In genomic region chr19:13976446-13976845, GRCh38 we compare ENCODE assay signal across 1 cellular context.
TF ChIP-seq lines count a peak whose summit lies in the region.

No MANE protein-coding gene starts in this region.

TF ChIP-seq in H1, 55 proteins besides CTCF, POLR2A, EP300 and RAD21:
- TF ChIP-seq KDM4A (IDR thresholded peaks at IDR 0.05; ENCODE audit: low read depth, low read length, severe bottlenecking) (no peak), JUN (IDR thresholded peaks at IDR 0.05; ENCODE audit: low read depth, low read length) (no peak), BRCA1 (IDR thresholded peaks at IDR 0.05; ENCODE audit: low read depth, low read length) (no peak), E2F6 (IDR thresholded peaks at IDR 0.05) (no peak), CBX8 (IDR thresholded peaks at IDR 0.05; ENCODE audit: borderline replicate concordance, low read depth, low read length) (no peak), TBP (IDR thresholded peaks at IDR 0.05; ENCODE audit: low read depth, low read length) (no peak), USF2 (IDR thresholded peaks at IDR 0.05; ENCODE audit: low read length) (no peak), SIRT6 (IDR thresholded peaks at IDR 0.05; ENCODE audit: low read length) (no peak)
TF ChIP-seq in H1: peak in this region for 0.
